Comparison of ENCODE assay signal across 1 cellular context in the genomic region with DNA sequence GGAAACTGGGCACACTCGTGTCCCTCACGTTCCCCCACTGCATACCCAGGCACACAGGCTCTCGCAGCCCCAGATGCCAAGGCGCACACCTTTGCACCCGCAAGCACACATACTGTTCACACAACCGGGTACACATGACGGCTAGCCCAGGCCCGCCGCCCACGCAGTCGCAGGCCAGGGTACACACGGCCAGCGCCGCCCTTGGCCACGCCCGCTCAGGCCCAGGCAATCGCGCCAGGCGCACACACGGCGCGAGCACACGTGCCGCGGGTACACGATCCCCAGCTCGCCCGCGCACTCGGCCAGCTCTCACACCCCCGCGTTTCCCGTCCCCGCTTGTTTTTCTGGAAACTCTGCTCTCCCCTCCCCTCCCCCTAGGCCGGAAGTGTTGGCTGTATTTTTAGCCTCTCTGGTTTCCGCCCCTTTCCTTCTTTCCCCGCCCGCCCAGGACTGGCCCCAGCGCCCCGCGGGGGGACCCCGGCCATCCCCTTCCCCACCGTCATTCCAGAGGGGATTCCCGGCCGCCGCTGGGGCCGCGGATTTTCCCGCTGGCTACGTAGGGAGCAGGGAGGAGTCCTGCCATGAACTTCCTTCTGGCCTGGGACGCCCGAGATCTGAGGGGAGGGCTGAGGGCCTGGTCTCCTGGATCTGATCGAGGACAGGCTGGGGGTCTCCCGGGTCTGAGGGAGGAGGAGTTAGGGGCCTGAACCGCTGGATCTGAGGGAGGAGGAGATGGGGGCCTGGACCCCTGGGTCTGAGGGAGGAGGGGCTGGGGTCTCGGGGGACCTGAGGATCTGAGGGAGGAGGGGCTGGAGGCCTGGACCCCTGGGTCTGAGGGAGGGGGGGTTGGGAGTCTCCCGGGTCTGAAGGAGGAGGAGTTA.
TF ChIP-seq lines count a peak whose summit lies in the region.

No MANE protein-coding gene starts in this region.

TF ChIP-seq in K562, 482 proteins besides CTCF, POLR2A, EP300 and RAD21 (continued from another document and continues in another):
- TF ChIP-seq, protein P1, sequence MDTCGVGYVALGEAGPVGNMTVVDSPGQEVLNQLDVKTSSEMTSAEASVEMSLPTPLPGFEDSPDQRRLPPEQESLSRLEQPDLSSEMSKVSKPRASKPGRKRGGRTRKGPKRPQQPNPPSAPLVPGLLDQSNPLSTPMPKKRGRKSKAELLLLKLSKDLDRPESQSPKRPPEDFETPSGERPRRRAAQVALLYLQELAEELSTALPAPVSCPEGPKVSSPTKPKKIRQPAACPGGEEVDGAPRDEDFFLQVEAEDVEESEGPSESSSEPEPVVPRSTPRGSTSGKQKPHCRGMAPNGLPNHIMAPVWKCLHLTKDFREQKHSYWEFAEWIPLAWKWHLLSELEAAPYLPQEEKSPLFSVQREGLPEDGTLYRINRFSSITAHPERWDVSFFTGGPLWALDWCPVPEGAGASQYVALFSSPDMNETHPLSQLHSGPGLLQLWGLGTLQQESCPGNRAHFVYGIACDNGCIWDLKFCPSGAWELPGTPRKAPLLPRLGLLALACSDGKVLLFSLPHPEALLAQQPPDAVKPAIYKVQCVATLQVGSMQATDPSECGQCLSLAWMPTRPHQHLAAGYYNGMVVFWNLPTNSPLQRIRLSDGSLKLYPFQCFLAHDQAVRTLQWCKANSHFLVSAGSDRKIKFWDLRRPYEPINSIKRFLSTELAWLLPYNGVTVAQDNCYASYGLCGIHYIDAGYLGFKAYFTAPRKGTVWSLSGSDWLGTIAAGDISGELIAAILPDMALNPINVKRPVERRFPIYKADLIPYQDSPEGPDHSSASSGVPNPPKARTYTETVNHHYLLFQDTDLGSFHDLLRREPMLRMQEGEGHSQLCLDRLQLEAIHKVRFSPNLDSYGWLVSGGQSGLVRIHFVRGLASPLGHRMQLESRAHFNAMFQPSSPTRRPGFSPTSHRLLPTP (IDR thresholded peaks at IDR 0.05; ENCODE audit: borderline replicate concordance, extremely low read depth, insufficient read length): no peak
- TF ChIP-seq ZNF197 (CRISPR knock-in tag; IDR thresholded peaks at IDR 0.05; ENCODE audit: low read depth) (no peak), NCOA2 (IDR thresholded peaks at IDR 0.05; ENCODE audit: partially characterized antibody in 2 of 2) (no peak), KHSRP (IDR thresholded peaks at IDR 0.05) (no peak), RAD51 (IDR thresholded peaks at IDR 0.05; ENCODE audit: borderline replicate concordance, low read depth) (0 out of 2 replicates have a peak, but pooled peaks have one; percentile 41), GATAD2A (IDR thresholded peaks at IDR 0.05) (peak; percentile 89), ZNF316 (IDR thresholded peaks at IDR 0.05) (no peak), ZNF124 (CRISPR knock-in tag; IDR thresholded peaks at IDR 0.05) (no peak), KDM5B (IDR thresholded peaks at IDR 0.05; ENCODE audit: insufficient replicate concordance, low read depth, low read length) (no peak), RFX7 (CRISPR knock-in tag; IDR thresholded peaks at IDR 0.05) (no peak), BHLHE40 (IDR thresholded peaks at IDR 0.05; ENCODE audit: low read length) (peak; percentile 98), GTF2A2 (tag; IDR thresholded peaks at IDR 0.05) (no peak), TCF7 (IDR thresholded peaks at IDR 0.05; ENCODE audit: borderline replicate concordance) (peak; percentile 82; the same call in 1 of the 2 replicates), PHF21A (IDR thresholded peaks at IDR 0.05; ENCODE audit: borderline replicate concordance, low read depth) (no peak; the same call in 1 of the 2 replicates), RBFOX2 (IDR thresholded peaks at IDR 0.05; ENCODE audit: low read depth, low read length) (peak; percentile 85), ZC3H8 (IDR thresholded peaks at IDR 0.05) (no peak)
- TF ChIP-seq, protein P2, sequence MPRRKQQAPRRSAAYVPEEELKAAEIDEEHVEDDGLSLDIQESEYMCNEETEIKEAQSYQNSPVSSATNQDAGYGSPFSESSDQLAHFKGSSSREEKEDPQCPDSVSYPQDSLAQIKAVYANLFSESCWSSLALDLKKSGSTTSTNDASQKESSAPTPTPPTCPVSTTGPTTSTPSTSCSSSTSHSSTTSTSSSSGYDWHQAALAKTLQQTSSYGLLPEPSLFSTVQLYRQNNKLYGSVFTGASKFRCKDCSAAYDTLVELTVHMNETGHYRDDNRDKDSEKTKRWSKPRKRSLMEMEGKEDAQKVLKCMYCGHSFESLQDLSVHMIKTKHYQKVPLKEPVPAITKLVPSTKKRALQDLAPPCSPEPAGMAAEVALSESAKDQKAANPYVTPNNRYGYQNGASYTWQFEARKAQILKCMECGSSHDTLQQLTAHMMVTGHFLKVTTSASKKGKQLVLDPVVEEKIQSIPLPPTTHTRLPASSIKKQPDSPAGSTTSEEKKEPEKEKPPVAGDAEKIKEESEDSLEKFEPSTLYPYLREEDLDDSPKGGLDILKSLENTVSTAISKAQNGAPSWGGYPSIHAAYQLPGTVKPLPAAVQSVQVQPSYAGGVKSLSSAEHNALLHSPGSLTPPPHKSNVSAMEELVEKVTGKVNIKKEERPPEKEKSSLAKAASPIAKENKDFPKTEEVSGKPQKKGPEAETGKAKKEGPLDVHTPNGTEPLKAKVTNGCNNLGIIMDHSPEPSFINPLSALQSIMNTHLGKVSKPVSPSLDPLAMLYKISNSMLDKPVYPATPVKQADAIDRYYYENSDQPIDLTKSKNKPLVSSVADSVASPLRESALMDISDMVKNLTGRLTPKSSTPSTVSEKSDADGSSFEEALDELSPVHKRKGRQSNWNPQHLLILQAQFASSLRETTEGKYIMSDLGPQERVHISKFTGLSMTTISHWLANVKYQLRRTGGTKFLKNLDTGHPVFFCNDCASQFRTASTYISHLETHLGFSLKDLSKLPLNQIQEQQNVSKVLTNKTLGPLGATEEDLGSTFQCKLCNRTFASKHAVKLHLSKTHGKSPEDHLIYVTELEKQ (CRISPR knock-in tag; IDR thresholded peaks at IDR 0.05): no peak
- TF ChIP-seq, protein P3, sequence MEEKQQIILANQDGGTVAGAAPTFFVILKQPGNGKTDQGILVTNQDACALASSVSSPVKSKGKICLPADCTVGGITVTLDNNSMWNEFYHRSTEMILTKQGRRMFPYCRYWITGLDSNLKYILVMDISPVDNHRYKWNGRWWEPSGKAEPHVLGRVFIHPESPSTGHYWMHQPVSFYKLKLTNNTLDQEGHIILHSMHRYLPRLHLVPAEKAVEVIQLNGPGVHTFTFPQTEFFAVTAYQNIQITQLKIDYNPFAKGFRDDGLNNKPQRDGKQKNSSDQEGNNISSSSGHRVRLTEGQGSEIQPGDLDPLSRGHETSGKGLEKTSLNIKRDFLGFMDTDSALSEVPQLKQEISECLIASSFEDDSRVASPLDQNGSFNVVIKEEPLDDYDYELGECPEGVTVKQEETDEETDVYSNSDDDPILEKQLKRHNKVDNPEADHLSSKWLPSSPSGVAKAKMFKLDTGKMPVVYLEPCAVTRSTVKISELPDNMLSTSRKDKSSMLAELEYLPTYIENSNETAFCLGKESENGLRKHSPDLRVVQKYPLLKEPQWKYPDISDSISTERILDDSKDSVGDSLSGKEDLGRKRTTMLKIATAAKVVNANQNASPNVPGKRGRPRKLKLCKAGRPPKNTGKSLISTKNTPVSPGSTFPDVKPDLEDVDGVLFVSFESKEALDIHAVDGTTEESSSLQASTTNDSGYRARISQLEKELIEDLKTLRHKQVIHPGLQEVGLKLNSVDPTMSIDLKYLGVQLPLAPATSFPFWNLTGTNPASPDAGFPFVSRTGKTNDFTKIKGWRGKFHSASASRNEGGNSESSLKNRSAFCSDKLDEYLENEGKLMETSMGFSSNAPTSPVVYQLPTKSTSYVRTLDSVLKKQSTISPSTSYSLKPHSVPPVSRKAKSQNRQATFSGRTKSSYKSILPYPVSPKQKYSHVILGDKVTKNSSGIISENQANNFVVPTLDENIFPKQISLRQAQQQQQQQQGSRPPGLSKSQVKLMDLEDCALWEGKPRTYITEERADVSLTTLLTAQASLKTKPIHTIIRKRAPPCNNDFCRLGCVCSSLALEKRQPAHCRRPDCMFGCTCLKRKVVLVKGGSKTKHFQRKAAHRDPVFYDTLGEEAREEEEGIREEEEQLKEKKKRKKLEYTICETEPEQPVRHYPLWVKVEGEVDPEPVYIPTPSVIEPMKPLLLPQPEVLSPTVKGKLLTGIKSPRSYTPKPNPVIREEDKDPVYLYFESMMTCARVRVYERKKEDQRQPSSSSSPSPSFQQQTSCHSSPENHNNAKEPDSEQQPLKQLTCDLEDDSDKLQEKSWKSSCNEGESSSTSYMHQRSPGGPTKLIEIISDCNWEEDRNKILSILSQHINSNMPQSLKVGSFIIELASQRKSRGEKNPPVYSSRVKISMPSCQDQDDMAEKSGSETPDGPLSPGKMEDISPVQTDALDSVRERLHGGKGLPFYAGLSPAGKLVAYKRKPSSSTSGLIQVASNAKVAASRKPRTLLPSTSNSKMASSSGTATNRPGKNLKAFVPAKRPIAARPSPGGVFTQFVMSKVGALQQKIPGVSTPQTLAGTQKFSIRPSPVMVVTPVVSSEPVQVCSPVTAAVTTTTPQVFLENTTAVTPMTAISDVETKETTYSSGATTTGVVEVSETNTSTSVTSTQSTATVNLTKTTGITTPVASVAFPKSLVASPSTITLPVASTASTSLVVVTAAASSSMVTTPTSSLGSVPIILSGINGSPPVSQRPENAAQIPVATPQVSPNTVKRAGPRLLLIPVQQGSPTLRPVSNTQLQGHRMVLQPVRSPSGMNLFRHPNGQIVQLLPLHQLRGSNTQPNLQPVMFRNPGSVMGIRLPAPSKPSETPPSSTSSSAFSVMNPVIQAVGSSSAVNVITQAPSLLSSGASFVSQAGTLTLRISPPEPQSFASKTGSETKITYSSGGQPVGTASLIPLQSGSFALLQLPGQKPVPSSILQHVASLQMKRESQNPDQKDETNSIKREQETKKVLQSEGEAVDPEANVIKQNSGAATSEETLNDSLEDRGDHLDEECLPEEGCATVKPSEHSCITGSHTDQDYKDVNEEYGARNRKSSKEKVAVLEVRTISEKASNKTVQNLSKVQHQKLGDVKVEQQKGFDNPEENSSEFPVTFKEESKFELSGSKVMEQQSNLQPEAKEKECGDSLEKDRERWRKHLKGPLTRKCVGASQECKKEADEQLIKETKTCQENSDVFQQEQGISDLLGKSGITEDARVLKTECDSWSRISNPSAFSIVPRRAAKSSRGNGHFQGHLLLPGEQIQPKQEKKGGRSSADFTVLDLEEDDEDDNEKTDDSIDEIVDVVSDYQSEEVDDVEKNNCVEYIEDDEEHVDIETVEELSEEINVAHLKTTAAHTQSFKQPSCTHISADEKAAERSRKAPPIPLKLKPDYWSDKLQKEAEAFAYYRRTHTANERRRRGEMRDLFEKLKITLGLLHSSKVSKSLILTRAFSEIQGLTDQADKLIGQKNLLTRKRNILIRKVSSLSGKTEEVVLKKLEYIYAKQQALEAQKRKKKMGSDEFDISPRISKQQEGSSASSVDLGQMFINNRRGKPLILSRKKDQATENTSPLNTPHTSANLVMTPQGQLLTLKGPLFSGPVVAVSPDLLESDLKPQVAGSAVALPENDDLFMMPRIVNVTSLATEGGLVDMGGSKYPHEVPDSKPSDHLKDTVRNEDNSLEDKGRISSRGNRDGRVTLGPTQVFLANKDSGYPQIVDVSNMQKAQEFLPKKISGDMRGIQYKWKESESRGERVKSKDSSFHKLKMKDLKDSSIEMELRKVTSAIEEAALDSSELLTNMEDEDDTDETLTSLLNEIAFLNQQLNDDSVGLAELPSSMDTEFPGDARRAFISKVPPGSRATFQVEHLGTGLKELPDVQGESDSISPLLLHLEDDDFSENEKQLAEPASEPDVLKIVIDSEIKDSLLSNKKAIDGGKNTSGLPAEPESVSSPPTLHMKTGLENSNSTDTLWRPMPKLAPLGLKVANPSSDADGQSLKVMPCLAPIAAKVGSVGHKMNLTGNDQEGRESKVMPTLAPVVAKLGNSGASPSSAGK (IDR thresholded peaks at IDR 0.05): peak; percentile 90
- TF ChIP-seq, protein P4, sequence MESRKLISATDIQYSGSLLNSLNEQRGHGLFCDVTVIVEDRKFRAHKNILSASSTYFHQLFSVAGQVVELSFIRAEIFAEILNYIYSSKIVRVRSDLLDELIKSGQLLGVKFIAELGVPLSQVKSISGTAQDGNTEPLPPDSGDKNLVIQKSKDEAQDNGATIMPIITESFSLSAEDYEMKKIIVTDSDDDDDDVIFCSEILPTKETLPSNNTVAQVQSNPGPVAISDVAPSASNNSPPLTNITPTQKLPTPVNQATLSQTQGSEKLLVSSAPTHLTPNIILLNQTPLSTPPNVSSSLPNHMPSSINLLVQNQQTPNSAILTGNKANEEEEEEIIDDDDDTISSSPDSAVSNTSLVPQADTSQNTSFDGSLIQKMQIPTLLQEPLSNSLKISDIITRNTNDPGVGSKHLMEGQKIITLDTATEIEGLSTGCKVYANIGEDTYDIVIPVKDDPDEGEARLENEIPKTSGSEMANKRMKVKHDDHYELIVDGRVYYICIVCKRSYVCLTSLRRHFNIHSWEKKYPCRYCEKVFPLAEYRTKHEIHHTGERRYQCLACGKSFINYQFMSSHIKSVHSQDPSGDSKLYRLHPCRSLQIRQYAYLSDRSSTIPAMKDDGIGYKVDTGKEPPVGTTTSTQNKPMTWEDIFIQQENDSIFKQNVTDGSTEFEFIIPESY (CRISPR knock-in tag; IDR thresholded peaks at IDR 0.05): peak; percentile 44
- TF ChIP-seq, protein P5, sequence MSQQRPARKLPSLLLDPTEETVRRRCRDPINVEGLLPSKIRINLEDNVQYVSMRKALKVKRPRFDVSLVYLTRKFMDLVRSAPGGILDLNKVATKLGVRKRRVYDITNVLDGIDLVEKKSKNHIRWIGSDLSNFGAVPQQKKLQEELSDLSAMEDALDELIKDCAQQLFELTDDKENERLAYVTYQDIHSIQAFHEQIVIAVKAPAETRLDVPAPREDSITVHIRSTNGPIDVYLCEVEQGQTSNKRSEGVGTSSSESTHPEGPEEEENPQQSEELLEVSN (IDR thresholded peaks at IDR 0.05; ENCODE audit: borderline replicate concordance in 1 of 2, extremely low read depth in 1 of 2, insufficient read depth in 1 of 2, insufficient read length in 1 of 2, low read depth in 1 of 2, low read length in 1 of 2, poor library complexity in 1 of 2, severe bottlenecking in 1 of 2): peak; percentile 98
- TF ChIP-seq, protein P6, sequence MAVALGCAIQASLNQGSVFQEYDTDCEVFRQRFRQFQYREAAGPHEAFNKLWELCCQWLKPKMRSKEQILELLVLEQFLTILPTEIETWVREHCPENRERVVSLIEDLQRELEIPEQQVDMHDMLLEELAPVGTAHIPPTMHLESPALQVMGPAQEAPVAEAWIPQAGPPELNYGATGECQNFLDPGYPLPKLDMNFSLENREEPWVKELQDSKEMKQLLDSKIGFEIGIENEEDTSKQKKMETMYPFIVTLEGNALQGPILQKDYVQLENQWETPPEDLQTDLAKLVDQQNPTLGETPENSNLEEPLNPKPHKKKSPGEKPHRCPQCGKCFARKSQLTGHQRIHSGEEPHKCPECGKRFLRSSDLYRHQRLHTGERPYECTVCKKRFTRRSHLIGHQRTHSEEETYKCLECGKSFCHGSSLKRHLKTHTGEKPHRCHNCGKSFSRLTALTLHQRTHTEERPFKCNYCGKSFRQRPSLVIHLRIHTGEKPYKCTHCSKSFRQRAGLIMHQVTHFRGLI (CRISPR knock-in tag; IDR thresholded peaks at IDR 0.05): no peak
- TF ChIP-seq, protein P7, sequence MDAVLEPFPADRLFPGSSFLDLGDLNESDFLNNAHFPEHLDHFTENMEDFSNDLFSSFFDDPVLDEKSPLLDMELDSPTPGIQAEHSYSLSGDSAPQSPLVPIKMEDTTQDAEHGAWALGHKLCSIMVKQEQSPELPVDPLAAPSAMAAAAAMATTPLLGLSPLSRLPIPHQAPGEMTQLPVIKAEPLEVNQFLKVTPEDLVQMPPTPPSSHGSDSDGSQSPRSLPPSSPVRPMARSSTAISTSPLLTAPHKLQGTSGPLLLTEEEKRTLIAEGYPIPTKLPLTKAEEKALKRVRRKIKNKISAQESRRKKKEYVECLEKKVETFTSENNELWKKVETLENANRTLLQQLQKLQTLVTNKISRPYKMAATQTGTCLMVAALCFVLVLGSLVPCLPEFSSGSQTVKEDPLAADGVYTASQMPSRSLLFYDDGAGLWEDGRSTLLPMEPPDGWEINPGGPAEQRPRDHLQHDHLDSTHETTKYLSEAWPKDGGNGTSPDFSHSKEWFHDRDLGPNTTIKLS (IDR thresholded peaks at IDR 0.05; ENCODE audit: borderline replicate concordance, low read depth): peak; percentile 42; the same call in 1 of the 2 replicates
